16 cellular contexts compared by ENCODE assay signal in the genomic region with DNA sequence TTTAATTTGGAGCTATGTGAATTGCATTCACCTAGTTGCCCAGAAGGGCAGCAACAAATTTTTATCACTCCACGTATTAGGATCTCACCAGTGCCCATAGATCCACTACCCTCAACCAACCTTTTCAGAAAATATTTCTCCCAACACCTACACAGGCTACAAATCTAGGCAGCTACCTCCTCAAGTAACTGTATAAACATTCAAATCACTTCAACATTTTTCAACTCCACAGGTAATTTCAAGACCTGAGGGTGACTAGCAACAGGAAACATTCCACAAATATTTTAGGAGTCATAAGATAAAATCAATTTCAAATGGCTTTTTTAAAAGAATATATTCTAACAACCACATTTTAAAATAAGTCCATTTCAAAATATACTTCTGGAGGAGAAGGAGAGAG. TPM values are rescaled to one million over a fixed set of nuclear protein-coding genes. Genes with fewer than 3 reads are reported as not detected.
A peak's percentile ranks its signal among the peaks of the same experiment; 100 is the strongest.
DNase-seq lines count a peak whose midpoint lies in the region; ATAC-seq and TF ChIP-seq lines count a peak whose summit lies in the region.
"Had no signal": no experiment of that assay in that cellular context is flagged by ENCODE, and none has a peak within 500 bp of the region (broad histone marks: within the 10 kb centered on the region; RNA-seq: fewer than 3 reads in every experiment).

No MANE protein-coding gene starts in this region.

- no peaks in the 10 kb centered on the region for H3K36me3 Mint-ChIP-seq in activated CD4-positive, alpha-beta T cell treated with anti-CD3 and anti-CD28 coated beads for 36 hours (ENCODE audit: low read depth)
- no peaks in the 10 kb centered on the region for H3K36me3 Mint-ChIP-seq in nephron (ENCODE audit: low read depth)
- H3K36me3 Mint-ChIP-seq: CD8-positive, alpha-beta T cell; stimulated activated naive B cell treated with anti-CD40 and anti-IgM and Interleukin-4, amounts not matched to agents 10 μg/mL and 1 μg/mL and 100 μg/mL, for 72 hours had no signal

- TF ChIP-seq CTCF in brain microvascular endothelial cell (IDR thresholded peaks at IDR 0.05; ENCODE audit: low read depth, low read length, missing control alignments) = no peak
- no peak for TF ChIP-seq CTCF in nephron (IDR thresholded peaks at IDR 0.05; ENCODE audit: unreplicated experiment in 3 of 3)

- H3K36me3 ChIP-seq in brain microvascular endothelial cell (replicated peaks) = no peaks in the 10 kb centered on the region
- H3K36me3 ChIP-seq: esophagus squamous epithelium had no signal

- no peak for TF ChIP-seq RAD21 in Ishikawa (IDR thresholded peaks at IDR 0.05; ENCODE audit: low read depth)

- no peak for DNase-seq in activated CD4-positive, alpha-beta T cell treated with anti-CD3 and anti-CD28 coated beads for 36 hours
- DNase-seq in activated CD4-positive, alpha-beta T cell treated with anti-CD3 and anti-CD28 coated beads, Interleukin-2, amount 50 U/mL, for 4 hours = no peak
- DNase-seq in brain microvascular endothelial cell (no peak), GOT3 (lab: John Stamatoyannopoulos, UW) (no peak)
- DNase-seq in stimulated activated CD4-positive, alpha-beta T cell treated with anti-CD3 and anti-CD28 coated beads, Interleukin-4, amount 100 ng/mL, for 4 hours = no peak
- DNase-seq: activated T-cell treated with anti-CD3 and anti-CD28 coated beads, Interleukin-2, amount 50 U/mL, for 1 hour; amniotic stem cell; CD8-positive, alpha-beta T cell; cortex of kidney; esophagus squamous epithelium; NCI-H446; stimulated activated naive B cell treated with anti-CD40 and anti-IgM and Interleukin-4, amounts not matched to agents 10 μg/mL and 1 μg/mL and 100 μg/mL, for 72 hours had no signal

- peaks cover 47% of the 10 kb centered on the region for H3K4me1 Mint-ChIP-seq in activated CD4-positive, alpha-beta T cell treated with anti-CD3 and anti-CD28 coated beads for 36 hours
- H3K4me1 Mint-ChIP-seq in nephron = peaks cover 21% of the 10 kb centered on the region

- peak overlapping the region; percentile 80 for H3K27ac ChIP-seq in brain microvascular endothelial cell
- H3K27ac ChIP-seq: esophagus squamous epithelium had no signal

- in situ Hi-C loops in brain microvascular endothelial cell (cut with HindIII; ENCODE audit: low pct_ligation_motif_present, low sequenced_read_pairs) = no loop called here

- no peaks in the 10 kb centered on the region for H3K27me3 ChIP-seq in brain microvascular endothelial cell (replicated peaks)
- H3K27me3 ChIP-seq: esophagus squamous epithelium had no signal

- POLR2A ChIA-PET in activated CD4-positive, alpha-beta T cell treated with anti-CD3 and anti-CD28 coated beads for 36 hours (lab: Charles Lee) = no interaction called here

- TF ChIP-seq EP300 in Ishikawa (IDR thresholded peaks at IDR 0.05; ENCODE audit: borderline replicate concordance) = no peak

- H3K27ac Mint-ChIP-seq in activated CD4-positive, alpha-beta T cell treated with anti-CD3 and anti-CD28 coated beads for 36 hours = peak overlapping the region; percentile 2
- H3K27ac Mint-ChIP-seq in nephron = peak overlapping the region in 2 of 3 experiments; percentile 2 to 17
- H3K27ac Mint-ChIP-seq: CD8-positive, alpha-beta T cell; stimulated activated naive B cell treated with anti-CD40 and anti-IgM and Interleukin-4, amounts not matched to agents 10 μg/mL and 1 μg/mL and 100 μg/mL, for 72 hours had no signal

- CTCF ChIA-PET in activated CD4-positive, alpha-beta T cell treated with anti-CD3 and anti-CD28 coated beads for 36 hours (lab: Charles Lee) = no interaction called here

- ATAC-seq in activated CD4-positive, alpha-beta T cell treated with anti-CD3 and anti-CD28 coated beads for 36 hours = no peak
- no peak for ATAC-seq in HG02798 (IDR thresholded peaks at IDR 0.05; ENCODE audit: poor library complexity, unreplicated experiment)
- ATAC-seq: CD8-positive, alpha-beta T cell; left lobe of liver; stimulated activated naive B cell treated with anti-CD40 and anti-IgM and Interleukin-4, amounts not matched to agents 10 μg/mL and 1 μg/mL and 100 μg/mL, for 72 hours had no signal

- no peak overlapping the region for H3K4me3 ChIP-seq in brain microvascular endothelial cell (ENCODE audit: low read depth, low read length)
- H3K4me3 ChIP-seq: esophagus squamous epithelium had no signal

- intact Hi-C loops in activated CD4-positive, alpha-beta T cell treated with anti-CD3 and anti-CD28 coated beads for 36 hours (cut with DNase I, micrococcal nuclease) = no loop called here

- peaks cover 1% of the 10 kb centered on the region for H3K27me3 Mint-ChIP-seq in activated CD4-positive, alpha-beta T cell treated with anti-CD3 and anti-CD28 coated beads for 36 hours
- peaks cover 3% of the 10 kb centered on the region for H3K27me3 Mint-ChIP-seq in nephron (ENCODE audit: low read depth)

- H3K9me3 Mint-ChIP-seq in activated CD4-positive, alpha-beta T cell treated with anti-CD3 and anti-CD28 coated beads for 36 hours (ENCODE audit: low read depth) = no peaks in the 10 kb centered on the region
- no peaks in the 10 kb centered on the region for H3K9me3 Mint-ChIP-seq in nephron
- H3K9me3 Mint-ChIP-seq: CD8-positive, alpha-beta T cell; stimulated activated naive B cell treated with anti-CD40 and anti-IgM and Interleukin-4, amounts not matched to agents 10 μg/mL and 1 μg/mL and 100 μg/mL, for 72 hours had no signal

- H3K4me3 Mint-ChIP-seq in activated CD4-positive, alpha-beta T cell treated with anti-CD3 and anti-CD28 coated beads for 36 hours = no peak overlapping the region
- H3K4me3 Mint-ChIP-seq in nephron = no peak overlapping the region
- H3K4me3 Mint-ChIP-seq: CD8-positive, alpha-beta T cell; stimulated activated naive B cell treated with anti-CD40 and anti-IgM and Interleukin-4, amounts not matched to agents 10 μg/mL and 1 μg/mL and 100 μg/mL, for 72 hours had no signal

TF ChIP-seq in Ishikawa, 13 proteins besides CTCF, POLR2A, EP300 and RAD21:
- TF ChIP-seq CREB1 (IDR thresholded peaks at IDR 0.05; ENCODE audit: low read depth) (no peak), TEAD4 (IDR thresholded peaks at IDR 0.05) (peak; percentile 19; the same call in 1 of the 2 replicates)
TF ChIP-seq in Ishikawa: peak in this region for 1.

RNA-seq across cellular contexts. Expression of gene PHLDA1, which starts 12.9 kb away (rescaled TPM):
- total RNA-seq in activated CD4-positive, alpha-beta T cell treated with anti-CD3 and anti-CD28 coated beads for 36 hours = 10 to 100 TPM; 12.3 to 14.3 TPM
